Comparison of ENCODE assay signal across 9 cellular contexts in the genomic region with DNA sequence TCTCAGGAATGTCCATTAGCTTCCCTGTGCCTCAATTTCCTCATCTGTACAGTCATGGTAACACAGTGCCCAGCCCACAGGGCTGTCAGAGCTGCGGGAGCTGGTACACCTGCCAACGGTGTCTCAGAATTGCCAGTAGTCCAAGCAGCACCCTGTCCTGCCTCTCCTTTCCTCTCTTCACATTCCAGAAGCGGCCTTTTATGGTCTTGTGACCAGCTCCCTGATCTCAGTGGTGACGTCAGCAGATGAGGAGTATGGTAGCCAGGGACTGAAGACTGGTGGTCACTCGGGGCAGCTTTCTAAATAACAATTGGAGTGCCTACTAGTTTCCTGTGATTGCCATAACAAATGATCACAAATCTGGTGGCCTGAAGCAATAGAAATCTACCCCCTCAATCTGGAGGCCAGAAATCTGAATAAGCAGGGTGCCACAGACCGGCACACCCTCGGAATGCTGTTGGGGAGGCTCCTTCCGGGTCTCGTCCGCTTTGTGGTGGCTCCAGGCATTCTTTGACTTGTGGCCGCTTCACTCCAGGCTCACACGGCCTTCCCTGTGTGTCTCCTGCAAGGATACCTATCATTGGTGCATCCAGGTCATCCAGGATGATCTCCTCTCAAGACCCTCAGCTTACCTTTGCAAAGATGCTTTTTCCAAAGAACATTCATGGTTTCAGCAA. TPM values are rescaled to one million over a fixed set of nuclear protein-coding genes. Genes with fewer than 3 reads are reported as not detected.
DNase-seq lines count a peak whose midpoint lies in the region; ATAC-seq and TF ChIP-seq lines count a peak whose summit lies in the region.
"Had no signal": no experiment of that assay in that cellular context is flagged by ENCODE, and none has a peak within 500 bp of the region (broad histone marks: within the 10 kb centered on the region; RNA-seq: fewer than 3 reads in every experiment).

No MANE protein-coding gene starts in this region.

- peak overlapping the region; percentile 6 for H3K9ac ChIP-seq in NT2/D1 (ENCODE audit: insufficient read length, low read depth)

- H3K4me3 Mint-ChIP-seq in CD8-positive, alpha-beta T cell: peak overlapping the region; percentile 92
- peak overlapping the region; percentile 92 to 98 (median 95) for H3K4me3 Mint-ChIP-seq in nephron

- H3K9me3 Mint-ChIP-seq in CD8-positive, alpha-beta T cell: no peaks in the 10 kb centered on the region
- H3K9me3 Mint-ChIP-seq in nephron: no peaks in the 10 kb centered on the region

- H3K36me3 ChIP-seq in CD8-positive, alpha-beta T cell (ENCODE audit: insufficient read depth, low read length): peaks cover 10% of the 10 kb centered on the region
- peaks cover 59% of the 10 kb centered on the region for H3K36me3 ChIP-seq in NT2/D1 (ENCODE audit: insufficient read depth, insufficient read length, low read length)
- peaks cover 29% of the 10 kb centered on the region for H3K36me3 ChIP-seq in BE2C

- CTCF ChIA-PET in CD8-positive, alpha-beta T cell (lab: Charles Lee): interaction anchor here (1.0 to 2.2 kb wide), 2 partner anchors 9 to 283 kb away, joined by 4 to 8 read pairs; no protein-coding TSS in a partner anchor

- H3K4me1 ChIP-seq in CD8-positive, alpha-beta T cell (ENCODE audit: insufficient read depth, low read length): peaks cover 34% of the 10 kb centered on the region
- H3K4me1 ChIP-seq in NT2/D1 (ENCODE audit: insufficient read depth, insufficient read length) (peaks cover 19% of the 10 kb centered on the region), BE2C (peaks cover 3% of the 10 kb centered on the region; the same call in 1 of the 2 replicates)

- H3K27ac Mint-ChIP-seq in CD8-positive, alpha-beta T cell: peak overlapping the region; percentile 98
- H3K27ac Mint-ChIP-seq in nephron: peak overlapping the region in 2 of 3 experiments; percentile 57

- no peaks in the 10 kb centered on the region for H3K9me3 ChIP-seq in CD8-positive, alpha-beta T cell (ENCODE audit: low read length)
- H3K9me3 ChIP-seq in NT2/D1 (ENCODE audit: insufficient read depth, low read length) (no peaks in the 10 kb centered on the region; the same call in 1 of the 2 replicates), BE2C (no peaks in the 10 kb centered on the region)
- H3K9me3 ChIP-seq: tibial artery had no signal

- peaks cover 63% of the 10 kb centered on the region for H3K36me3 Mint-ChIP-seq in CD8-positive, alpha-beta T cell
- H3K36me3 Mint-ChIP-seq in nephron (ENCODE audit: low read depth): peaks cover 28% of the 10 kb centered on the region

- H3K4me1 Mint-ChIP-seq in CD8-positive, alpha-beta T cell (ENCODE audit: low read depth): peaks cover 62% of the 10 kb centered on the region
- peaks cover 23% of the 10 kb centered on the region for H3K4me1 Mint-ChIP-seq in nephron

- H3K27me3 ChIP-seq in CD8-positive, alpha-beta T cell (ENCODE audit: insufficient read depth, low read length): no peaks in the 10 kb centered on the region
- no peaks in the 10 kb centered on the region for H3K27me3 ChIP-seq in NT2/D1 (ENCODE audit: insufficient read depth, insufficient read length)
- H3K27me3 ChIP-seq in BE2C: no peaks in the 10 kb centered on the region
- H3K27me3 ChIP-seq: tibial artery had no signal

- no peak for ATAC-seq in CD8-positive, alpha-beta T cell
- ATAC-seq in HG02610 (IDR thresholded peaks at IDR 0.05; ENCODE audit: unreplicated experiment) (no peak), GM18520 (IDR thresholded peaks at IDR 0.05; ENCODE audit: unreplicated experiment) (no peak)

- H3K27me3 Mint-ChIP-seq in CD8-positive, alpha-beta T cell (ENCODE audit: low read depth): no peaks in the 10 kb centered on the region
- H3K27me3 Mint-ChIP-seq in nephron (ENCODE audit: low read depth): no peaks in the 10 kb centered on the region

- intact Hi-C loops in CD8-positive, alpha-beta T cell (cut with DNase I, micrococcal nuclease): loop anchor here in 1 of 2 experiments (10.0 kb wide), 1 partner anchor 1150 kb away; no protein-coding TSS in a partner anchor

- no peak overlapping the region for H3K27ac ChIP-seq in CD8-positive, alpha-beta T cell (ENCODE audit: low read depth, low read length)
- peak overlapping the region in 1 of 2 donors; percentile 95 for H3K27ac ChIP-seq in coronary artery

- no peak for TF ChIP-seq CTCF in CD8-positive, alpha-beta T cell (IDR thresholded peaks at IDR 0.05)
- TF ChIP-seq CTCF in coronary artery (IDR thresholded peaks at IDR 0.05): no peak
- no peak for TF ChIP-seq CTCF in nephron (IDR thresholded peaks at IDR 0.05; ENCODE audit: unreplicated experiment in 3 of 3)
- TF ChIP-seq CTCF in BE2C (IDR thresholded peaks at IDR 0.05; ENCODE audit: low read depth, low read length): no peak

- no peak overlapping the region for H3K4me3 ChIP-seq in CD8-positive, alpha-beta T cell (ENCODE audit: low read depth, low read length)
- H3K4me3 ChIP-seq in NT2/D1 (ENCODE audit: insufficient read length, low read depth): peak overlapping the region; percentile 96
- peak overlapping the region; percentile 89 for H3K4me3 ChIP-seq in coronary artery
- no peak overlapping the region for H3K4me3 ChIP-seq in BE2C (ENCODE audit: low read depth, low read length)

- DNase-seq in CD8-positive, alpha-beta T cell: no peak
- DNase-seq in NT2/D1 (ENCODE audit: low read depth, low spot score): no peak
- no peak for DNase-seq in coronary artery (ENCODE audit: low spot score)
- DNase-seq in BE2C: no peak
- DNase-seq in hepatic stellate cell (ENCODE audit: low spot score): no peak
- DNase-seq: tibial artery had no signal

- POLR2A ChIA-PET in CD8-positive, alpha-beta T cell (lab: Charles Lee): interaction anchor here (1.1 kb wide), 1 partner anchor 1157 kb away, joined by 3 read pairs; no protein-coding TSS in a partner anchor

RNA-seq across cellular contexts. Expression of a gene that starts 2.1 kb away (rescaled TPM):
- 10 to 100 TPM; 10.5 to 11.0 TPM for total RNA-seq in CD8-positive, alpha-beta T cell
- polyA plus RNA-seq in BE2C (2012; ENCODE audit: insufficient read depth, insufficient read length, low read depth): 48.0 TPM

Comparison
In these comparisons a context has a peak if more than half of its experiments do, and no peak if none do; other contexts are left out.
1. H3K4me3 ChIP-seq: peak in NT2/D1 (single experiment) and coronary artery (single experiment); none in CD8-positive, alpha-beta T cell (single experiment) and BE2C (single experiment).